In genomic region chr2:183903026-183903425, GRCh38 we compare ENCODE assay signal across 28 cellular contexts.
"Had no signal": no experiment of that assay in that cellular context is flagged by ENCODE, and none has a peak within 500 bp of the region (broad histone marks: within the 10 kb centered on the region; RNA-seq: fewer than 3 reads in every experiment).

No MANE protein-coding gene starts in this region.

- H3K9me3 ChIP-seq: adrenal gland, Peyer's patch, SJSA1 had no signal

- H3K27me3 Mint-ChIP-seq: activated B cell treated with CpG ODN at 0.5 μM for 24 hours; activated CD4-positive, alpha-beta T cell treated with anti-CD3 and anti-CD28 coated beads, Interleukin-2, amount 10 ng/mL, durations not matched to agents 24 days and 14 days; activated CD8-positive, alpha-beta memory T cell treated with anti-CD3 and anti-CD28 coated beads, Interleukin-2, amount 10 ng/mL, durations not matched to agents 7 days and 5 days; activated naive CD8-positive, alpha-beta T cell; activated T-cell treated with anti-CD3 and anti-CD28 coated beads, Interleukin-2, amount 50 U/mL, for 24 hours; T-helper 17 cell had no signal

- H3K36me3 Mint-ChIP-seq: activated CD8-positive, alpha-beta memory T cell treated with anti-CD3 and anti-CD28 coated beads, Interleukin-2, amount 10 ng/mL, durations not matched to agents 7 days and 5 days; activated naive CD8-positive, alpha-beta T cell had no signal

- H3K9me3 Mint-ChIP-seq: activated CD4-positive, alpha-beta T cell treated with anti-CD3 and anti-CD28 coated beads, Interleukin-2, amount 10 ng/mL, durations not matched to agents 24 days and 14 days had no signal

- H3K4me1 ChIP-seq: adrenal gland, Peyer's patch, SJSA1 had no signal

- H3K27me3 ChIP-seq: adrenal gland, Peyer's patch, SJSA1 had no signal

- H3K4me3 ChIP-seq: adrenal gland, Peyer's patch, SJSA1 had no signal

- H3K36me3 ChIP-seq: adrenal gland, Peyer's patch, SJSA1 had no signal

- DNase-seq: activated B cell treated with CpG ODN at 0.5 μM for 24 hours; activated CD4-positive, alpha-beta T cell treated with anti-CD3 and anti-CD28 coated beads for 1 hour; activated CD4-positive, alpha-beta T cell treated with anti-CD3 and anti-CD28 coated beads, Interleukin-2, amount 10 ng/mL, durations not matched to agents 24 days and 14 days; activated CD4-positive, alpha-beta T cell treated with anti-CD3 and anti-CD28 coated beads, Interleukin-2, amount 50 U/mL, for 48 hours; activated CD8-positive, alpha-beta memory T cell treated with anti-CD3 and anti-CD28 coated beads, Interleukin-2, amount 10 ng/mL, durations not matched to agents 7 days and 5 days; activated effector memory CD4-positive, alpha-beta T cell treated with Interleukin-2 at 50 U/mL for 16 hours; activated naive CD4-positive, alpha-beta T cell treated with Interleukin-2 at 50 U/mL for 16 hours; activated T-cell treated with anti-CD3 and anti-CD28 coated beads, Interleukin-2, amount 50 U/mL, for 24 hours; adrenal gland; anterior cingulate cortex; cerebellar nuclear complex; Kasumi-1; KBM-7; NCI-H1105 treated with DMSO at 0.1 percent for 48 hours; NCI-H1436 treated with DMSO at 0.1 percent for 48 hours; NCI-H187; NCI-H2081; NCI-H526 treated with DMSO at 0.1 percent for 48 hours; NK-92 treated with Interleukin-12 subunit alpha and Interleukin-12 subunit beta, amount 100 ng/mL, for 24 hours; OCI-M1; Peyer's patch; SHP77; T-helper 17 cell; T-helper 9 cell had no signal

- H3K4me3 Mint-ChIP-seq: activated B cell treated with CpG ODN at 0.5 μM for 24 hours; activated CD4-positive, alpha-beta T cell treated with anti-CD3 and anti-CD28 coated beads, Interleukin-2, amount 10 ng/mL, durations not matched to agents 24 days and 14 days; activated CD8-positive, alpha-beta memory T cell treated with anti-CD3 and anti-CD28 coated beads, Interleukin-2, amount 10 ng/mL, durations not matched to agents 7 days and 5 days; activated naive CD8-positive, alpha-beta T cell; activated T-cell treated with anti-CD3 and anti-CD28 coated beads, Interleukin-2, amount 50 U/mL, for 24 hours; activated T-helper 1 cell treated with anti-CD3 and anti-CD28 coated beads, Interleukin-12 subunit alpha, Interleukin-12 subunit beta, Interleukin-2, Interleukin-4 antibody, amounts not matched to agents 30 ng/mL and 10 ng/mL and 1 ng/mL, durations not matched to agents 14 hours and 24 hours and 36 hours; T-helper 17 cell had no signal

- H3K4me1 Mint-ChIP-seq: activated B cell treated with CpG ODN at 0.5 μM for 24 hours; activated CD4-positive, alpha-beta T cell treated with anti-CD3 and anti-CD28 coated beads, Interleukin-2, amount 10 ng/mL, durations not matched to agents 24 days and 14 days; activated CD8-positive, alpha-beta memory T cell treated with anti-CD3 and anti-CD28 coated beads, Interleukin-2, amount 10 ng/mL, durations not matched to agents 7 days and 5 days; T-helper 17 cell had no signal

- H3K27ac ChIP-seq: adrenal gland, Peyer's patch, RWPE1, SJSA1 had no signal

- H3K27ac Mint-ChIP-seq: activated B cell treated with CpG ODN at 0.5 μM for 24 hours; activated CD4-positive, alpha-beta T cell treated with anti-CD3 and anti-CD28 coated beads, Interleukin-2, amount 10 ng/mL, durations not matched to agents 24 days and 14 days; activated CD8-positive, alpha-beta memory T cell treated with anti-CD3 and anti-CD28 coated beads, Interleukin-2, amount 10 ng/mL, durations not matched to agents 7 days and 5 days; activated naive CD8-positive, alpha-beta T cell; activated T-cell treated with anti-CD3 and anti-CD28 coated beads, Interleukin-2, amount 50 U/mL, for 24 hours; activated T-helper 1 cell treated with anti-CD3 and anti-CD28 coated beads, Interleukin-12 subunit alpha, Interleukin-12 subunit beta, Interleukin-2, Interleukin-4 antibody, amounts not matched to agents 30 ng/mL and 10 ng/mL and 1 ng/mL, durations not matched to agents 14 hours and 24 hours and 36 hours; T-helper 17 cell had no signal

- ATAC-seq: activated CD8-positive, alpha-beta memory T cell treated with anti-CD3 and anti-CD28 coated beads, Interleukin-2, amount 10 ng/mL, durations not matched to agents 7 days and 5 days; T-helper 17 cell had no signal
